ENCODE assay signal across 18 cellular contexts in genomic region chr2:45180784-45181183, GRCh38.
"Had no signal": no experiment of that assay in that cellular context is flagged by ENCODE, and none has a peak within 500 bp of the region (broad histone marks: within the 10 kb centered on the region; RNA-seq: fewer than 3 reads in every experiment).

No MANE protein-coding gene starts in this region.

- H3K27me3 ChIP-seq: upper lobe of left lung had no signal

- H3K36me3 Mint-ChIP-seq: activated naive CD4-positive, alpha-beta T cell treated with anti-CD3 and anti-CD28 coated beads, Interleukin-2, amount 50 U/mL, for 24 hours; stimulated activated naive B cell treated with anti-CD40 and anti-IgM and Interleukin-4, amounts not matched to agents 10 μg/mL and 1 μg/mL and 100 μg/mL, for 72 hours had no signal

- H3K27ac Mint-ChIP-seq: activated naive CD4-positive, alpha-beta T cell treated with anti-CD3 and anti-CD28 coated beads, Interleukin-2, amount 50 U/mL, for 24 hours; activated T-cell treated with anti-CD3 and anti-CD28 coated beads, Interleukin-2, amount 50 U/mL, for 72 hours; stimulated activated naive B cell treated with anti-CD40 and anti-IgM and Interleukin-4, amounts not matched to agents 10 μg/mL and 1 μg/mL and 100 μg/mL, for 72 hours had no signal

- DNase-seq: activated CD4-positive, alpha-beta T cell treated with anti-CD3 and anti-CD28 coated beads for 1 hour; activated effector memory CD4-positive, alpha-beta T cell treated with anti-CD3 and anti-CD28 coated beads, Interleukin-2, amount 50 U/mL, for 16 hours; activated T-cell treated with anti-CD3 and anti-CD28 coated beads, Interleukin-2, amount 50 U/mL, for 72 hours; adrenal gland; dorsolateral prefrontal cortex; heart right ventricle; left lung; mammary epithelial cell; midbrain; occipital lobe; posterior cingulate gyrus; sigmoid colon; stimulated activated naive B cell treated with anti-CD40 and anti-IgM and Interleukin-4, amounts not matched to agents 10 μg/mL and 1 μg/mL and 100 μg/mL, for 72 hours; T-helper 2 cell; upper lobe of left lung; WERI-Rb-1 had no signal

- H3K27ac ChIP-seq: adrenal gland, dorsolateral prefrontal cortex, heart right ventricle, left lung, sigmoid colon, thoracic aorta, upper lobe of left lung, WERI-Rb-1 had no signal

- H3K4me3 ChIP-seq: adrenal gland, dorsolateral prefrontal cortex, heart right ventricle, left lung, sigmoid colon, thoracic aorta, upper lobe of left lung had no signal

- H3K9me3 ChIP-seq: adrenal gland, heart right ventricle, left lung, sigmoid colon, thoracic aorta, upper lobe of left lung had no signal

- H3K36me3 ChIP-seq: adrenal gland, heart right ventricle, left lung, sigmoid colon, thoracic aorta, upper lobe of left lung, WERI-Rb-1 had no signal

- H3K4me1 Mint-ChIP-seq: activated naive CD4-positive, alpha-beta T cell treated with anti-CD3 and anti-CD28 coated beads, Interleukin-2, amount 50 U/mL, for 24 hours; stimulated activated naive B cell treated with anti-CD40 and anti-IgM and Interleukin-4, amounts not matched to agents 10 μg/mL and 1 μg/mL and 100 μg/mL, for 72 hours had no signal

- H3K4me3 Mint-ChIP-seq: activated naive CD4-positive, alpha-beta T cell treated with anti-CD3 and anti-CD28 coated beads, Interleukin-2, amount 50 U/mL, for 24 hours; activated T-cell treated with anti-CD3 and anti-CD28 coated beads, Interleukin-2, amount 50 U/mL, for 72 hours; stimulated activated naive B cell treated with anti-CD40 and anti-IgM and Interleukin-4, amounts not matched to agents 10 μg/mL and 1 μg/mL and 100 μg/mL, for 72 hours had no signal

- H3K4me1 ChIP-seq: adrenal gland, left lung, sigmoid colon, upper lobe of left lung had no signal
